In the genomic region with DNA sequence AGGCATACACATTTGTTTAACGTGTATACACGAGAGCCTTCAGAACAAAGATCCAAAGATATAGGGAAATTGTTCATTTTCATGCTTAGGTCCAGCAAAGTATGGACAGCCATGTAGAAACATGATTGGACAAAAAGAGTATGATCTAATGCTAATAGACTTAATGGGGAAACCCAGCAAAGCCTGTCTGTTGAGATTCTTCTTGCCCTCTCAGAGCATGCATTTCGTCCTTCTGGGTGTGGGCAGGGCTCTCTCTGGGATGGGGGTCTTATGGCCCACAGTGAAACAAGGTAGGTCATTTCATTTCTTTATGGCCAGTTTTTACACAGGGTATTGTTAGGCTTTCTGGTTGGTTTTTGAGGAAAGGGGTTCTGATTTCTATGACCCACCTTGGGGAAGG, we compare ENCODE assay signal across 25 cellular contexts.
"Had no signal": no experiment of that assay in that cellular context is flagged by ENCODE, and none has a peak within 500 bp of the region (broad histone marks: within the 10 kb centered on the region; RNA-seq: fewer than 3 reads in every experiment).

No MANE protein-coding gene starts in this region.

- H3K4me3 Mint-ChIP-seq: activated B cell treated with CpG ODN at 0.5 μM for 24 hours; activated CD4-positive, alpha-beta T cell treated with anti-CD3 and anti-CD28 coated beads, Interleukin-2, amount 10 ng/mL, durations not matched to agents 24 days and 14 days; activated naive CD8-positive, alpha-beta T cell treated with anti-CD3 and anti-CD28 coated beads, Interleukin-2, amount 50 U/mL, for 24 hours; activated T-cell treated with anti-CD3 and anti-CD28 coated beads, Interleukin-2, amount 50 U/mL, for 4 hours; T-helper 17 cell had no signal

- H3K4me3 ChIP-seq: ascending aorta, body of pancreas, Peyer's patch had no signal

- H3K9me3 Mint-ChIP-seq: activated B cell treated with CpG ODN at 0.5 μM for 24 hours; activated CD4-positive, alpha-beta T cell treated with anti-CD3 and anti-CD28 coated beads, Interleukin-2, amount 10 ng/mL, durations not matched to agents 24 days and 14 days; activated naive CD4-positive, alpha-beta T cell treated with anti-CD3 and anti-CD28 coated beads, Interleukin-2, amount 50 U/mL, for 72 hours; activated T-cell treated with anti-CD3 and anti-CD28 coated beads, Interleukin-2, amount 50 U/mL, for 4 hours had no signal

- DNase-seq: activated B cell treated with CpG ODN at 0.5 μM for 24 hours; activated CD4-positive, alpha-beta T cell treated with anti-CD3 and anti-CD28 coated beads for 1 hour; activated CD4-positive, alpha-beta T cell treated with anti-CD3 and anti-CD28 coated beads, Interleukin-2, amount 10 ng/mL, durations not matched to agents 24 days and 14 days; activated CD4-positive, alpha-beta T cell treated with anti-CD3 and anti-CD28 coated beads, Interleukin-2, amount 50 U/mL, for 48 hours; activated effector memory CD4-positive, alpha-beta T cell treated with anti-CD3 and anti-CD28 coated beads, Interleukin-2, amount 50 U/mL, for 16 hours; activated naive CD4-positive, alpha-beta T cell treated with Interleukin-2 at 50 U/mL for 16 hours; activated naive CD8-positive, alpha-beta T cell treated with anti-CD3 and anti-CD28 coated beads, Interleukin-2, amount 50 U/mL, for 24 hours; activated T-cell treated with anti-CD3 and anti-CD28 coated beads, Interleukin-2, amount 50 U/mL, for 4 hours; amniotic stem cell; body of pancreas; MM.1S; NCI-H1105; NCI-H1436; NCI-H1694 treated with DMSO at 0.1 percent for 48 hours; NCI-H2029 treated with DMSO at 0.1 percent for 48 hours; NCI-H345; NCI-H510A treated with DMSO at 0.1 percent for 48 hours; NCI-H69; NK-92 treated with Interleukin-12 subunit alpha and Interleukin-12 subunit beta, amount 100 ng/mL, for 24 hours; Peyer's patch; SHP77; T-helper 17 cell; T-helper 9 cell had no signal

- H3K9me3 ChIP-seq: ascending aorta, body of pancreas, Peyer's patch had no signal

- H3K4me1 Mint-ChIP-seq: activated CD4-positive, alpha-beta T cell treated with anti-CD3 and anti-CD28 coated beads, Interleukin-2, amount 10 ng/mL, durations not matched to agents 24 days and 14 days had no signal

- H3K36me3 ChIP-seq: ascending aorta, Peyer's patch had no signal

- H3K27me3 ChIP-seq: ascending aorta, body of pancreas, Peyer's patch had no signal

- H3K27ac Mint-ChIP-seq: activated B cell treated with CpG ODN at 0.5 μM for 24 hours; activated CD4-positive, alpha-beta T cell treated with anti-CD3 and anti-CD28 coated beads, Interleukin-2, amount 10 ng/mL, durations not matched to agents 24 days and 14 days; activated naive CD4-positive, alpha-beta T cell treated with anti-CD3 and anti-CD28 coated beads, Interleukin-2, amount 50 U/mL, for 72 hours; activated naive CD8-positive, alpha-beta T cell treated with anti-CD3 and anti-CD28 coated beads, Interleukin-2, amount 50 U/mL, for 24 hours; T-helper 17 cell had no signal

- H3K4me1 ChIP-seq: ascending aorta, body of pancreas, Peyer's patch had no signal

- H3K27ac ChIP-seq: ascending aorta, body of pancreas, Peyer's patch had no signal

- H3K27me3 Mint-ChIP-seq: activated B cell treated with CpG ODN at 0.5 μM for 24 hours; activated CD4-positive, alpha-beta T cell treated with anti-CD3 and anti-CD28 coated beads, Interleukin-2, amount 10 ng/mL, durations not matched to agents 24 days and 14 days; activated naive CD8-positive, alpha-beta T cell treated with anti-CD3 and anti-CD28 coated beads, Interleukin-2, amount 50 U/mL, for 24 hours; T-helper 17 cell had no signal
